8 cellular contexts compared by ENCODE assay signal in genomic region chr1:25198731-25199231, GRCh38. TPM values are rescaled to one million over a fixed set of nuclear protein-coding genes. Genes with fewer than 3 reads are reported as not detected.
DNase-seq lines count a peak whose midpoint lies in the region; ATAC-seq and TF ChIP-seq lines count a peak whose summit lies in the region.

No MANE protein-coding gene starts in this region.

- H3K36me3 ChIP-seq in esophagus muscularis mucosa (no peaks in the 10 kb centered on the region), prostate gland (no peaks in the 10 kb centered on the region)

- WGBS in esophagus muscularis mucosa, result 59% methylated on average over 18 of the region's 18 CpGs
- 42% methylated on average over 18 of the region's 18 CpGs for WGBS in prostate gland

- H3K27me3 Mint-ChIP-seq in activated CD4-positive, alpha-beta memory T cell treated with anti-CD3 and anti-CD28 coated beads for 36 hours, result peaks cover 3% of the 10 kb centered on the region

- TF ChIP-seq CTCF in esophagus muscularis mucosa (IDR thresholded peaks at IDR 0.05) (no peak), prostate gland (IDR thresholded peaks at IDR 0.05) (peak in 1 of 4 experiments; percentile 25)

- H3K27ac Mint-ChIP-seq in activated CD4-positive, alpha-beta memory T cell treated with anti-CD3 and anti-CD28 coated beads for 36 hours, result no peak overlapping the region

- no peak overlapping the region for H3K4me3 Mint-ChIP-seq in activated CD4-positive, alpha-beta memory T cell treated with anti-CD3 and anti-CD28 coated beads for 36 hours

- H3K4me3 ChIP-seq in esophagus muscularis mucosa (peak overlapping the region in 3 of 4 donors; percentile 12), prostate gland (peak overlapping the region in 1 of 2 donors; percentile 1)

- POLR2A ChIA-PET in activated CD4-positive, alpha-beta memory T cell treated with anti-CD3 and anti-CD28 coated beads for 36 hours (lab: Charles Lee), result no interaction called here

- H3K4me1 Mint-ChIP-seq in activated CD4-positive, alpha-beta memory T cell treated with anti-CD3 and anti-CD28 coated beads for 36 hours (ENCODE audit: low read depth), result peaks cover 10% of the 10 kb centered on the region

- no peaks in the 10 kb centered on the region for H3K9me3 Mint-ChIP-seq in activated CD4-positive, alpha-beta memory T cell treated with anti-CD3 and anti-CD28 coated beads for 36 hours

- CTCF ChIA-PET in activated CD4-positive, alpha-beta memory T cell treated with anti-CD3 and anti-CD28 coated beads for 36 hours (lab: Charles Lee), result interaction anchor here (0.9 kb wide), 1 partner anchor 19 kb away, joined by 4 read pairs; no protein-coding TSS in a partner anchor

- TF ChIP-seq POLR2A in esophagus muscularis mucosa (IDR thresholded peaks at IDR 0.05; ENCODE audit: low read depth) (no peak), prostate gland (IDR thresholded peaks at IDR 0.05) (peak; percentile 13)

- H3K9me3 ChIP-seq in esophagus muscularis mucosa, result no peaks in the 10 kb centered on the region
- H3K9me3 ChIP-seq in prostate gland, result no peaks in the 10 kb centered on the region

- H3K27me3 ChIP-seq in esophagus muscularis mucosa (peaks cover 0 to 23% (median 0%) of the 10 kb centered on the region in 4 donors), prostate gland (replicated peaks; ENCODE audit: insufficient read depth) (no peaks in the 10 kb centered on the region)

- DNase-seq in G401 (ENCODE audit: low spot score) (peak; percentile 20), NCI-H69 (lab: John Stamatoyannopoulos, UW) (peak; percentile 52), esophagus muscularis mucosa (ENCODE audit: extremely low spot score) (no peak), prostate gland (ENCODE audit: low spot score) (peak; percentile 88), mesenteric fat pad (ENCODE audit: low spot score) (no peak)
- DNase-seq in activated CD4-positive, alpha-beta memory T cell treated with anti-CD3 and anti-CD28 coated beads for 36 hours, result no peak
- no peak for DNase-seq in stimulated activated CD8-positive, alpha-beta memory T cell treated with anti-CD3 and anti-CD28 coated beads, Interleukin-4, amount 100 ng/mL, for 48 hours

- no peaks in the 10 kb centered on the region for H3K36me3 Mint-ChIP-seq in activated CD4-positive, alpha-beta memory T cell treated with anti-CD3 and anti-CD28 coated beads for 36 hours

- intact Hi-C loops in esophagus muscularis mucosa (cut with DNase I), result no loop called here
- intact Hi-C loops in prostate gland (cut with DNase I), result no loop called here
- intact Hi-C loops in activated CD4-positive, alpha-beta memory T cell treated with anti-CD3 and anti-CD28 coated beads for 36 hours (cut with micrococcal nuclease), result loop anchor here (10.0 kb wide), 1 partner anchor 84 kb away; no protein-coding TSS in a partner anchor

- no peak for ATAC-seq in GM19397 (IDR thresholded peaks at IDR 0.05; ENCODE audit: unreplicated experiment)

- in situ Hi-C loops in G401 (cut with HindIII; ENCODE audit: low sequenced_read_pairs), result no loop called here

- H3K4me1 ChIP-seq in esophagus muscularis mucosa (peaks cover 3 to 18% (median 13%) of the 10 kb centered on the region in 4 donors), prostate gland (replicated peaks) (no peaks in the 10 kb centered on the region)

- H3K27ac ChIP-seq in esophagus muscularis mucosa (replicated peaks in 1 of 4) (peak overlapping the region in 2 of 4 donors; percentile 3 to 27), prostate gland (peak overlapping the region; percentile 74 to 81)

- TF ChIP-seq EP300 in esophagus muscularis mucosa (IDR thresholded peaks at IDR 0.05), result no peak

RNA-seq across cellular contexts. Expression of gene SYF2, which starts 33.5 kb away (rescaled TPM):
- 52.2 and 65.8 TPM in 2 replicates for total RNA-seq in G401 (2014; rRNA removed; shearing (Covaris generic))
- total RNA-seq in esophagus muscularis mucosa (10 to 100 TPM; 56.9 to 76.7 (median 65.2) TPM), prostate gland (10 to 100 TPM; 46.5 to 51.0 TPM), mesenteric fat pad (31.9 TPM)
- total RNA-seq in activated CD4-positive, alpha-beta memory T cell treated with anti-CD3 and anti-CD28 coated beads for 36 hours, result 10 to 100 TPM; 45.1 to 45.6 TPM

RNA-seq across cellular contexts. Expression of gene RSRP1, which starts 48.5 kb away (rescaled TPM):
- 42.8 and 48.7 TPM in 2 replicates for total RNA-seq in G401 (2014; rRNA removed; shearing (Covaris generic))
- total RNA-seq in esophagus muscularis mucosa (10 to 100 TPM; 33.7 to 75.2 (median 52.5) TPM), prostate gland (100 to 1,000 TPM; 114 to 145 TPM), mesenteric fat pad (44.1 TPM)
- 100 to 1,000 TPM; 123 to 143 TPM for total RNA-seq in activated CD4-positive, alpha-beta memory T cell treated with anti-CD3 and anti-CD28 coated beads for 36 hours

Comparison
In these comparisons a context has a peak if more than half of its experiments do, and no peak if none do; other contexts are left out.
1. DNase-seq: peak in G401 (single experiment), NCI-H69 (single experiment) and prostate gland (single experiment); none in esophagus muscularis mucosa (single experiment), activated CD4-positive, alpha-beta memory T cell treated with anti-CD3 and anti-CD28 coated beads for 36 hours (single experiment), mesenteric fat pad (single experiment) and stimulated activated CD8-positive, alpha-beta memory T cell treated with anti-CD3 and anti-CD28 coated beads, Interleukin-4, amount 100 ng/mL, for 48 hours (single experiment).